Comparison of ENCODE assay signal across 22 cellular contexts in the genomic region with DNA sequence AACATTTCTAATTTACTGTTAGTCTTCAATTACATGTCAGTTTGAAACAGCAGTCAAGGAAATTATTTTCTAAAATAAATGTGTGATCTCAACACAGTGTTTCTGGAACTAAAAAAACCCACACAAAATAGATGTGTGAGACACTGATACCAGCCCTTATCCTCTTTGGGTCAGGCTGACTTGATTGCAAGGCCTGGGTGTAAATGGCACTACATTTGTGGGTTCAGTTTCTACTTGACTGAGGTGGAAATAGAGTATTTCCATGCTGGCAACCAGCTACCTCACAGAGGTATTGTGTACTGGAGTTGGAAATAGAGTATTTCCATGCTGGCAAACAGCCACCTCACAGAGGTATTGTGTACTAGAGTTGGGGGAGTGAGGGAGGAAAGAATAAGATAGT. TPM values are rescaled to one million over a fixed set of nuclear protein-coding genes. Genes with fewer than 3 reads are reported as not detected.
DNase-seq lines count a peak whose midpoint lies in the region; ATAC-seq and TF ChIP-seq lines count a peak whose summit lies in the region.
"Had no signal": no experiment of that assay in that cellular context is flagged by ENCODE, and none has a peak within 500 bp of the region (broad histone marks: within the 10 kb centered on the region; RNA-seq: fewer than 3 reads in every experiment).

No MANE protein-coding gene starts in this region.

- H3K27ac ChIP-seq in SU-DHL-6 (ENCODE audit: low read depth, low read length) (no peak overlapping the region), left lung (peak overlapping the region in 1 of 2 donors; percentile 85), upper lobe of left lung (peak overlapping the region; percentile 35 to 61 (median 59))
- H3K27ac ChIP-seq: dorsolateral prefrontal cortex, Peyer's patch, SJCRH30 had no signal

- H2AFZ ChIP-seq in SU-DHL-6 (ENCODE audit: low read depth, low read length, severe bottlenecking), result peak overlapping the region; percentile 58

- H3K9me2 ChIP-seq in SU-DHL-6 (replicated peaks; ENCODE audit: insufficient read depth, low read length), result no peaks in the 10 kb centered on the region

- no peak for TF ChIP-seq CTCF in SU-DHL-6 (IDR thresholded peaks at IDR 0.05; ENCODE audit: insufficient read depth, low read length, poor library complexity, severe bottlenecking)
- no peak for TF ChIP-seq CTCF in left lung (IDR thresholded peaks at IDR 0.05)
- TF ChIP-seq CTCF in upper lobe of left lung (IDR thresholded peaks at IDR 0.05), result no peak

- peak; percentile 47 for DNase-seq in SIG-M5 treated with dmso at 0.1 percent for 504 hours (lab: John Stamatoyannopoulos, UW; ENCODE audit: unreplicated experiment)
- no peak for DNase-seq in SIG-M5 (lab: John Stamatoyannopoulos, UW)
- no peak for DNase-seq in left lung
- no peak for DNase-seq in upper lobe of left lung
- no peak for DNase-seq in DMS79 (lab: John Stamatoyannopoulos, UW)
- DNase-seq in hypothalamus (lab: John Stamatoyannopoulos, UW), result no peak
- DNase-seq in activated effector memory CD4-positive, alpha-beta T cell treated with anti-CD3 and anti-CD28 coated beads, Interleukin-2, amount 50 U/mL, for 16 hours, result no peak
- DNase-seq: 8988T; activated CD8-positive, alpha-beta T cell treated with anti-CD3 and anti-CD28 coated beads, Interleukin-2, amount 10 ng/mL, durations not matched to agents 7 days and 5 days; activated gamma-delta T cell treated with Interleukin-2 at 50 U/mL for 16 hours; CD8-positive, alpha-beta T cell; dorsolateral prefrontal cortex; mammary epithelial cell; NCI-H1048; NCI-H1694; NCI-H510A; Peyer's patch; right cardiac atrium; SJCRH30; stimulated activated CD4-positive, alpha-beta T cell treated with anti-CD3 and anti-CD28 coated beads, Interleukin-2, amount 100 ng/mL, for 48 hours had no signal

- no peaks in the 10 kb centered on the region for H3F3A ChIP-seq in SU-DHL-6 (ENCODE audit: insufficient read depth)

- no peaks in the 10 kb centered on the region for H4K20me1 ChIP-seq in SU-DHL-6 (ENCODE audit: low read depth, low read length)

- no peaks in the 10 kb centered on the region for H3K36me3 ChIP-seq in SU-DHL-6 (ENCODE audit: low read length)
- H3K36me3 ChIP-seq in left lung, result no peaks in the 10 kb centered on the region
- H3K36me3 ChIP-seq in upper lobe of left lung, result no peaks in the 10 kb centered on the region
- H3K36me3 ChIP-seq: Peyer's patch, SJCRH30 had no signal

- H3K4me2 ChIP-seq in SU-DHL-6 (ENCODE audit: low read depth, low read length, poor library complexity, severe bottlenecking), result peak overlapping the region; percentile 28

- H3K4me3 ChIP-seq in SU-DHL-6 (ENCODE audit: insufficient read depth, low read length, poor library complexity, severe bottlenecking) (no peak overlapping the region), left lung (no peak overlapping the region), upper lobe of left lung (no peak overlapping the region)
- H3K4me3 ChIP-seq: body of pancreas, dorsolateral prefrontal cortex, Peyer's patch, SJCRH30 had no signal

- TF ChIP-seq EP300 in upper lobe of left lung (IDR thresholded peaks at IDR 0.05), result no peak

- H3K4me1 ChIP-seq in left lung, result peaks cover 0 to 77% of the 10 kb centered on the region in 2 donors
- H3K4me1 ChIP-seq in upper lobe of left lung, result peaks cover 4 to 48% (median 26%) of the 10 kb centered on the region in 4 donors
- H3K4me1 ChIP-seq: SJCRH30 had no signal

- H3K27me3 ChIP-seq in SU-DHL-6 (ENCODE audit: low read length) (no peaks in the 10 kb centered on the region), left lung (no peaks in the 10 kb centered on the region), upper lobe of left lung (no peaks in the 10 kb centered on the region)
- H3K27me3 ChIP-seq: body of pancreas, dorsolateral prefrontal cortex, Peyer's patch, SJCRH30 had no signal

- H3K9me3 ChIP-seq in SU-DHL-6 (ENCODE audit: insufficient read depth, low read length) (no peaks in the 10 kb centered on the region), left lung (no peaks in the 10 kb centered on the region), upper lobe of left lung (no peaks in the 10 kb centered on the region)
- H3K9me3 ChIP-seq: body of pancreas, Peyer's patch, SJCRH30 had no signal

- TF ChIP-seq POLR2A in upper lobe of left lung (IDR thresholded peaks at IDR 0.05), result no peak

- no peak overlapping the region for H3K9ac ChIP-seq in SU-DHL-6 (ENCODE audit: low read length)

- intact Hi-C loops in left lung (cut with DNase I), result no loop called here

- no peaks in the 10 kb centered on the region for H3K79me2 ChIP-seq in SU-DHL-6 (ENCODE audit: insufficient read depth, low read length)

- ATAC-seq in left lung (peak; percentile 32), upper lobe of left lung (ENCODE audit: low FRiP score in 2 of 2) (no peak)
- ATAC-seq: activated CD8-positive, alpha-beta T cell treated with anti-CD3 and anti-CD28 coated beads, Interleukin-2, amount 10 ng/mL, durations not matched to agents 7 days and 5 days; CD8-positive, alpha-beta T cell; right cardiac atrium had no signal

RNA-seq across cellular contexts. Expression of gene LYZ, which starts 10.9 kb away (rescaled TPM):
- total RNA-seq in left lung, result 100 to 1,000 TPM; 255 to 394 TPM
- 1,000 to 10,000 TPM in 1 of 6 donors, 100 to 1,000 TPM in 4, 10 to 100 TPM in 1; 52.9 to 1,947 (median 459) TPM for total RNA-seq in upper lobe of left lung
- total RNA-seq: activated CD8-positive, alpha-beta T cell treated with anti-CD3 and anti-CD28 coated beads, Interleukin-2, amount 10 ng/mL, durations not matched to agents 7 days and 5 days; mammary epithelial cell; SJCRH30 had no signal

RNA-seq across cellular contexts. Expression of gene YEATS4, which starts 22.2 kb away (rescaled TPM):
- total RNA-seq in left lung, result 10 to 100 TPM; 10.1 to 13.5 TPM
- 10 to 100 TPM in 3 of 6 donors, 1 to 10 TPM in 2, under 1 TPM in 1; 1.00 to 12.8 (median 10.2) TPM for total RNA-seq in upper lobe of left lung
